ENCODE assay signal across 9 cellular contexts in the genomic region with DNA sequence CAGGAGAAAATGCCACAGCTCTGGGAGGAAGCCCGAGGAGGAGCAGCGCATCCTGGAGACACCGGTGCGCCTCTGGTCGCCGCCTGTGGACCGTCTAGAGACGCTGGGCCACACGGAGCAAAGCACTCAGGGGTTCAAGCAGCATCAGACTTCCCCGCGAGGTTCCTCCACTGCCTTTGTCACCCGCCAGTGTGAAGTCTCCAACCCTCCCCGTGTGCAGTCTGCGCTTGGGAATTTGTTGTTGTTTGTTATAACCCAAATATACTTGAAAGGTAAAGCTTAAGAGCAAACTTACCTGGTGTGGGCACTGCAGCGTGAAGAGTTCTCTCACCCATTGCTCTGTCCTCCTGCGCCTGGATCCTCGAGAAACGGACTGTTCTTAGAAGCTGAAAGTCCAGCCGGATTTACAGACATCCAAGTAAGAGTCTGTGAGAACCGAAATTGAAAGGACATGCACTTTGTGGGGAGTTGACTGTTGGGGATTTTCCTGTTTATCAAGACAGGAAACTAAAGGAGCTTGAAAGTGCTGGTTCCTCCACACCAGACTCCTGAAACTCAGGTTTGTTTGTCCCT. TPM values are rescaled to one million over a fixed set of nuclear protein-coding genes. Genes with fewer than 3 reads are reported as not detected.
A peak's percentile ranks its signal among the peaks of the same experiment; 100 is the strongest.
DNase-seq lines count a peak whose midpoint lies in the region; TF ChIP-seq lines count a peak whose summit lies in the region.
"Had no signal": no experiment of that assay in that cellular context is flagged by ENCODE, and none has a peak within 500 bp of the region (broad histone marks: within the 10 kb centered on the region; RNA-seq: fewer than 3 reads in every experiment).

A gene with protein sequence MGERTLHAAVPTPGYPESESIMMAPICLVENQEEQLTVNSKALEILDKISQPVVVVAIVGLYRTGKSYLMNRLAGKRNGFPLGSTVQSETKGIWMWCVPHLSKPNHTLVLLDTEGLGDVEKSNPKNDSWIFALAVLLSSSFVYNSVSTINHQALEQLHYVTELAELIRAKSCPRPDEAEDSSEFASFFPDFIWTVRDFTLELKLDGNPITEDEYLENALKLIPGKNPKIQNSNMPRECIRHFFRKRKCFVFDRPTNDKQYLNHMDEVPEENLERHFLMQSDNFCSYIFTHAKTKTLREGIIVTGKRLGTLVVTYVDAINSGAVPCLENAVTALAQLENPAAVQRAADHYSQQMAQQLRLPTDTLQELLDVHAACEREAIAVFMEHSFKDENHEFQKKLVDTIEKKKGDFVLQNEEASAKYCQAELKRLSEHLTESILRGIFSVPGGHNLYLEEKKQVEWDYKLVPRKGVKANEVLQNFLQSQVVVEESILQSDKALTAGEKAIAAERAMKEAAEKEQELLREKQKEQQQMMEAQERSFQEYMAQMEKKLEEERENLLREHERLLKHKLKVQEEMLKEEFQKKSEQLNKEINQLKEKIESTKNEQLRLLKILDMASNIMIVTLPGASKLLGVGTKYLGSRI (minus strand): TSS at position 443 of the 573 bp plus-strand sequence. CDS start 108 bp downstream, at position 335.

- CTCF ChIA-PET in GM10248 (lab: Yijun Ruan, JAX), result interaction anchor here (0.8 to 1.6 kb wide), 7 partner anchors 9 to 201 kb away, joined by 3 to 5 read pairs (median 3); no protein-coding TSS in a partner anchor
- CTCF ChIA-PET in activated naive CD4-positive, alpha-beta T cell treated with anti-CD3 and anti-CD28 coated beads for 36 hours (lab: Charles Lee), result interaction anchor here (0.6 to 2.3 kb wide), 16 partner anchors 71 to 252 kb away, joined by 3 to 10 read pairs (median 3); partner anchors contain the start of genes GBP1 and GBP5

- H3K9me3 Mint-ChIP-seq in activated naive CD4-positive, alpha-beta T cell treated with anti-CD3 and anti-CD28 coated beads for 36 hours, result peaks cover under 1% of the 10 kb centered on the region

- H3K4me3 ChIP-seq in Peyer's patch, result peak within 1 kb of the TSS; percentile 48 to 81 (median 55)
- H3K4me3 ChIP-seq in left ventricle myocardium inferior, result peak within 1 kb of the TSS; percentile 73
- peak within 1 kb of the TSS; percentile 45 for H3K4me3 ChIP-seq in skeletal muscle satellite cell (ENCODE audit: low read length)

- POLR2A ChIA-PET in GM10248 (lab: Yijun Ruan, JAX), result no interaction called here

- TF ChIP-seq POLR2A in Peyer's patch (IDR thresholded peaks at IDR 0.05), result peak in 1 of 2 donors; percentile 53

- peaks cover 0 to under 1% (median 0%) of the 10 kb centered on the region in 3 donors for H3K36me3 ChIP-seq in Peyer's patch
- peaks cover 8% of the 10 kb centered on the region for H3K36me3 ChIP-seq in left ventricle myocardium inferior
- H3K36me3 ChIP-seq in skeletal muscle satellite cell (ENCODE audit: insufficient read depth, low read length), result no peaks in the 10 kb centered on the region

- DNase-seq in GM10248 (ENCODE audit: extremely low spot score), result peak; percentile 48
- peak; percentile 11 for DNase-seq in H4 (ENCODE audit: low spot score)
- DNase-seq in Peyer's patch, result peak; percentile 63 to 83 (median 64)
- DNase-seq in activated naive CD4-positive, alpha-beta T cell treated with anti-CD3 and anti-CD28 coated beads for 36 hours, result peak; percentile 65
- peak; percentile 25 for DNase-seq in left ventricle myocardium inferior
- DNase-seq in NCI-H345 (lab: John Stamatoyannopoulos, UW), result no peak
- DNase-seq in HuH-7 (ENCODE audit: low spot score), result no peak

- peak within 1 kb of the TSS; percentile 92 for H3K4me3 Mint-ChIP-seq in activated naive CD4-positive, alpha-beta T cell treated with anti-CD3 and anti-CD28 coated beads for 36 hours

- H3K27me3 Mint-ChIP-seq in activated naive CD4-positive, alpha-beta T cell treated with anti-CD3 and anti-CD28 coated beads for 36 hours (ENCODE audit: low read depth), result no peaks in the 10 kb centered on the region

- H3K27ac Mint-ChIP-seq in activated naive CD4-positive, alpha-beta T cell treated with anti-CD3 and anti-CD28 coated beads for 36 hours, result peak within 1 kb of the TSS; percentile 98

- H3K4me1 Mint-ChIP-seq in activated naive CD4-positive, alpha-beta T cell treated with anti-CD3 and anti-CD28 coated beads for 36 hours (ENCODE audit: low read depth), result peaks cover 84% of the 10 kb centered on the region

- H3K36me3 Mint-ChIP-seq in activated naive CD4-positive, alpha-beta T cell treated with anti-CD3 and anti-CD28 coated beads for 36 hours (ENCODE audit: low read depth), result peaks cover 16% of the 10 kb centered on the region

- TF ChIP-seq CTCF in GM10248 (IDR thresholded peaks at IDR 0.05; ENCODE audit: control extremely low read depth, extremely low read depth, low read depth, missing control alignments) (no peak), Peyer's patch (IDR thresholded peaks at IDR 0.05) (peak in 1 of 6 experiments; percentile 2), left ventricle myocardium inferior (IDR thresholded peaks at IDR 0.05; ENCODE audit: borderline replicate concordance) (no peak)

- intact Hi-C loops in activated naive CD4-positive, alpha-beta T cell treated with anti-CD3 and anti-CD28 coated beads for 36 hours (cut with micrococcal nuclease), result loop anchor here (1.0 to 5.0 kb wide), 12 partner anchors 58 to 526 kb away; partner anchors contain the start of genes GBP1, GBP2, GTF2B and PKN2
- intact Hi-C loops in left ventricle myocardium inferior (cut with micrococcal nuclease), result no loop called here

- peak within 1 kb of the TSS; percentile 28 for H3K4me2 ChIP-seq in skeletal muscle satellite cell (ENCODE audit: low read length)

- H3K9me3 ChIP-seq in Peyer's patch, result no peaks in the 10 kb centered on the region
- no peaks in the 10 kb centered on the region for H3K9me3 ChIP-seq in left ventricle myocardium inferior (replicated peaks)
- no peaks in the 10 kb centered on the region for H3K9me3 ChIP-seq in skeletal muscle satellite cell (replicated peaks; ENCODE audit: low read length)

- H3K9ac ChIP-seq in skeletal muscle satellite cell (ENCODE audit: low read depth, low read length), result no peak within 1 kb of the TSS

- H3K27me3 ChIP-seq in Peyer's patch, result no peaks in the 10 kb centered on the region
- H3K27me3 ChIP-seq in left ventricle myocardium inferior (ENCODE audit: low read depth), result no peaks in the 10 kb centered on the region
- no peaks in the 10 kb centered on the region for H3K27me3 ChIP-seq in skeletal muscle satellite cell (ENCODE audit: control insufficient read depth, insufficient read depth, low read length)

- peaks cover 0 to 8% (median 0%) of the 10 kb centered on the region in 4 donors for H3K4me1 ChIP-seq in Peyer's patch
- H3K4me1 ChIP-seq in left ventricle myocardium inferior, result peaks cover 57% of the 10 kb centered on the region
- no peaks in the 10 kb centered on the region for H3K4me1 ChIP-seq in skeletal muscle satellite cell (ENCODE audit: control insufficient read depth, insufficient read depth, low read length)

- H3K27ac ChIP-seq in Peyer's patch (peak within 1 kb of the TSS; percentile 62 to 90 (median 78)), left ventricle myocardium inferior (replicated peaks) (peak within 1 kb of the TSS; percentile 91)

RNA-seq across cellular contexts. Expression of the gene that starts here (rescaled TPM):
- 1.0 and 2.5 TPM in 2 replicates for total RNA-seq in H4 (2014; rRNA removed; shearing (Covaris generic))
- total RNA-seq in Peyer's patch (10 to 100 TPM in 1 of 4 donors, 1 to 10 TPM in 3; 4.4 to 11.6 (median 5.8) TPM), left ventricle myocardium inferior (6.2 TPM)
- total RNA-seq in activated naive CD4-positive, alpha-beta T cell treated with anti-CD3 and anti-CD28 coated beads for 36 hours, result 10 to 100 TPM; 22.9 to 23.2 TPM
- 1.3 TPM in 1 of 2 replicates, not detected in the other for total RNA-seq in skeletal muscle satellite cell (2012; rRNA removed)
- total RNA-seq: NCI-H460 had no signal

Comparison
In these comparisons a context has a peak if more than half of its experiments do, and no peak if none do; other contexts are left out.
1. DNase-seq: peak in GM10248 (single experiment), H4 (single experiment), Peyer's patch (3 of 3), activated naive CD4-positive, alpha-beta T cell treated with anti-CD3 and anti-CD28 coated beads for 36 hours (single experiment) and left ventricle myocardium inferior (single experiment); none in NCI-H345 (single experiment) and HuH-7 (single experiment).
2. Peak in every context shown above with its lines, with median percentiles within 50 percentile points of each other: H3K4me3 ChIP-seq.